8 cellular contexts compared by ENCODE assay signal in the genomic region with DNA sequence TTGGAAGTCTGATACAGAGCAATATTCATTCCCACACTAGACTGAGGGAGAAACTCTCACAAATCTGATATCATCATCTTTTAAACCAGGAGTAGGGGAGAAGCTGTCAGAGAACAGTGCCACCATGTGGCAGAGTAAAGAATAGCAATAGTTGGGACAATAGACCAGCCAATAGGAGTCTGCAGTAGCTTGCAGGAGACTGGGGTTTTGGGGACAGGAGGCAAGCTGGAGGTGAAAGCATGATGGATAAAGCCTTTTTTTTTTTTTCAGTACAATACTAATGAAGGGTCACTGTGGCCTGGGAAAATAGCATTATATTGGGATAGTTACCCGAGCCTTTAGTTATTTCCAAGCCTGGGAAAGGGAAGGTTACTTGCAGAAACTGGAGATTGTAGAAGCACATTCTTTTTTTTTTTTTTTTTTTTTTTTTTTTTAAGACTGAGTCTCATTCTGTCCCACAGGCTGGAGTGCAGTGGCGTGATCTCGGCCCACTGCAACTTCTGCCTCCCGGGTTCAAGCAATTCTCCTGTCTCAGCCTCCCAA.
A peak's percentile ranks its signal among the peaks of the same experiment; 100 is the strongest.
DNase-seq lines count a peak whose midpoint lies in the region; ATAC-seq and TF ChIP-seq lines count a peak whose summit lies in the region.

No MANE protein-coding gene starts in this region.

- H2BK120ac ChIP-seq in mesendoderm (ENCODE audit: low read depth, low read length): no peak overlapping the region

- no peak overlapping the region for H3K27ac ChIP-seq in mesendoderm (ENCODE audit: low read depth, low read length)

- H3K4me3 ChIP-seq in Caco-2 (ENCODE audit: low read depth, low read length) (no peak overlapping the region), mesendoderm (ENCODE audit: low read length) (no peak overlapping the region)

- H3K4me1 Mint-ChIP-seq in Caco-2 (ENCODE audit: low read depth, unreplicated experiment): no peaks in the 10 kb centered on the region
- H3K4me1 Mint-ChIP-seq in activated CD4-positive, alpha-beta memory T cell treated with anti-CD3 and anti-CD28 coated beads, Interleukin-2, amount 10 ng/mL, durations not matched to agents 7 days and 5 days: peaks cover 8% of the 10 kb centered on the region

- H3K23ac ChIP-seq in mesendoderm (ENCODE audit: low read length): no peak overlapping the region

- BruUV-seq in Caco-2 (replicated peaks; lab: Mats Ljungman, UMichigan): no TSS peak

- POLR2A ChIA-PET in Caco-2 (lab: Charles Lee): no interaction called here
- POLR2A ChIA-PET in activated CD4-positive, alpha-beta memory T cell treated with anti-CD3 and anti-CD28 coated beads, Interleukin-2, amount 10 ng/mL, durations not matched to agents 7 days and 5 days (lab: Charles Lee): interaction anchor here (0.7 to 2.1 kb wide), 4 partner anchors 48 to 434 kb away, joined by 3 to 19 read pairs (median 7); no protein-coding TSS in a partner anchor

- DNase-seq in Caco-2 (peak; percentile 54 to 69), NCI-H748 (lab: John Stamatoyannopoulos, UW; ENCODE audit: unreplicated experiment) (peak; percentile 81), mesendoderm (peak; percentile 90)
- DNase-seq in activated CD4-positive, alpha-beta memory T cell treated with anti-CD3 and anti-CD28 coated beads, Interleukin-2, amount 10 ng/mL, durations not matched to agents 7 days and 5 days: peak; percentile 70
- peak; percentile 43 for DNase-seq in effector CD8-positive, alpha-beta T cell (lab: John Stamatoyannopoulos, UW)
- DNase-seq in stimulated activated CD8-positive, alpha-beta memory T cell treated with anti-CD3 and anti-CD28 coated beads, Interleukin-7, amount 100 ng/mL, for 4 hours (ENCODE audit: low read depth in 2 of 2): peak; percentile 29 to 58

- WGBS in mesendoderm (ENCODE audit: extremely low coverage, insufficient coverage, low lambda C conversion rate): no CpG with 5 or more reads among the region's 4 CpGs

- H3K27ac Mint-ChIP-seq in Caco-2 (ENCODE audit: unreplicated experiment): no peak overlapping the region
- no peak overlapping the region for H3K27ac Mint-ChIP-seq in activated CD4-positive, alpha-beta memory T cell treated with anti-CD3 and anti-CD28 coated beads, Interleukin-2, amount 10 ng/mL, durations not matched to agents 7 days and 5 days

- ATAC-seq in GM19452 (IDR thresholded peaks at IDR 0.05; ENCODE audit: unreplicated experiment) (peak; percentile 99), HG03520 (IDR thresholded peaks at IDR 0.05; ENCODE audit: unreplicated experiment) (peak; percentile 95)

- CTCF ChIA-PET in Caco-2 (lab: Charles Lee): interaction anchor here (0.7 to 2.0 kb wide), 2 partner anchors 19 to 48 kb away, joined by 3 to 38 read pairs; no protein-coding TSS in a partner anchor
- CTCF ChIA-PET in activated CD4-positive, alpha-beta memory T cell treated with anti-CD3 and anti-CD28 coated beads, Interleukin-2, amount 10 ng/mL, durations not matched to agents 7 days and 5 days (lab: Charles Lee): interaction anchor here (0.6 to 3.5 kb wide), 45 partner anchors 10 to 853 kb away, joined by 3 to 152 read pairs (median 4); no protein-coding TSS in a partner anchor

- intact Hi-C loops in Caco-2 (cut with micrococcal nuclease; ENCODE audit: unreplicated experiment): loop anchor here (1.0 kb wide), 1 partner anchor 48 kb away; no protein-coding TSS in a partner anchor

- no peak overlapping the region for H2BK5ac ChIP-seq in mesendoderm (ENCODE audit: low read length)

- no peak overlapping the region for H3K4me3 Mint-ChIP-seq in Caco-2 (ENCODE audit: unreplicated experiment)
- H3K4me3 Mint-ChIP-seq in activated CD4-positive, alpha-beta memory T cell treated with anti-CD3 and anti-CD28 coated beads, Interleukin-2, amount 10 ng/mL, durations not matched to agents 7 days and 5 days: no peak overlapping the region

- H3K56ac ChIP-seq in mesendoderm (ENCODE audit: low read length): no peak overlapping the region

- H3K36me3 ChIP-seq in Caco-2 (ENCODE audit: control insufficient read depth, insufficient read depth, low read length): no peaks in the 10 kb centered on the region
- H3K36me3 ChIP-seq in mesendoderm (ENCODE audit: control insufficient read depth, insufficient read depth, low read length): no peaks in the 10 kb centered on the region

- H3K9me3 Mint-ChIP-seq in Caco-2 (ENCODE audit: unreplicated experiment): no peaks in the 10 kb centered on the region
- H3K9me3 Mint-ChIP-seq in activated CD4-positive, alpha-beta memory T cell treated with anti-CD3 and anti-CD28 coated beads, Interleukin-2, amount 10 ng/mL, durations not matched to agents 7 days and 5 days: no peaks in the 10 kb centered on the region

- H3K18ac ChIP-seq in mesendoderm (ENCODE audit: low read length): no peak overlapping the region

- H2BK15ac ChIP-seq in mesendoderm (replicated peaks; ENCODE audit: low read depth): no peak overlapping the region

- H3K4me2 ChIP-seq in mesendoderm (ENCODE audit: low read length): no peak overlapping the region

- TF ChIP-seq CTCF in Caco-2 (IDR thresholded peaks at IDR 0.05; ENCODE audit: insufficient read depth in 1 of 2, low read depth in 1 of 2, low read length in 1 of 2, severe bottlenecking in 1 of 2, unreplicated experiment in 1 of 2): peak; percentile 50 to 53

- H4K5ac ChIP-seq in mesendoderm (ENCODE audit: low read length): no peak overlapping the region

- no peaks in the 10 kb centered on the region for H3K27me3 ChIP-seq in Caco-2 (replicated peaks; ENCODE audit: control insufficient read depth, insufficient read depth, low read length)
- H3K27me3 ChIP-seq in mesendoderm (ENCODE audit: insufficient read depth, low read length, poor library complexity): no peaks in the 10 kb centered on the region

- H3K9me3 ChIP-seq in Caco-2: no peaks in the 10 kb centered on the region

- no peak overlapping the region for H4K8ac ChIP-seq in mesendoderm (ENCODE audit: low read depth, low read length)

- no peak overlapping the region for H3K4ac ChIP-seq in mesendoderm (ENCODE audit: low read depth, low read length)

- H3K27me3 Mint-ChIP-seq in Caco-2 (ENCODE audit: insufficient read depth, unreplicated experiment): peaks cover 4% of the 10 kb centered on the region
- H3K27me3 Mint-ChIP-seq in activated CD4-positive, alpha-beta memory T cell treated with anti-CD3 and anti-CD28 coated beads, Interleukin-2, amount 10 ng/mL, durations not matched to agents 7 days and 5 days: peaks cover 18% of the 10 kb centered on the region

- H3K9ac ChIP-seq in mesendoderm (ENCODE audit: low read length): no peak overlapping the region

- H2AK5ac ChIP-seq in mesendoderm (ENCODE audit: low read length): no peak overlapping the region

- H3K79me1 ChIP-seq in mesendoderm (ENCODE audit: low read length): no peaks in the 10 kb centered on the region

- H3K36me3 Mint-ChIP-seq in Caco-2 (ENCODE audit: insufficient read depth, unreplicated experiment): no peaks in the 10 kb centered on the region
- no peaks in the 10 kb centered on the region for H3K36me3 Mint-ChIP-seq in activated CD4-positive, alpha-beta memory T cell treated with anti-CD3 and anti-CD28 coated beads, Interleukin-2, amount 10 ng/mL, durations not matched to agents 7 days and 5 days (ENCODE audit: low read depth)

- H3K4me1 ChIP-seq in Caco-2: no peaks in the 10 kb centered on the region
- no peaks in the 10 kb centered on the region for H3K4me1 ChIP-seq in mesendoderm (ENCODE audit: control insufficient read depth, low read depth, low read length)

- H3K79me2 ChIP-seq in mesendoderm (ENCODE audit: control insufficient read depth, insufficient read depth, low read length): no peaks in the 10 kb centered on the region
